8 cellular contexts compared by ENCODE assay signal in the genomic region with DNA sequence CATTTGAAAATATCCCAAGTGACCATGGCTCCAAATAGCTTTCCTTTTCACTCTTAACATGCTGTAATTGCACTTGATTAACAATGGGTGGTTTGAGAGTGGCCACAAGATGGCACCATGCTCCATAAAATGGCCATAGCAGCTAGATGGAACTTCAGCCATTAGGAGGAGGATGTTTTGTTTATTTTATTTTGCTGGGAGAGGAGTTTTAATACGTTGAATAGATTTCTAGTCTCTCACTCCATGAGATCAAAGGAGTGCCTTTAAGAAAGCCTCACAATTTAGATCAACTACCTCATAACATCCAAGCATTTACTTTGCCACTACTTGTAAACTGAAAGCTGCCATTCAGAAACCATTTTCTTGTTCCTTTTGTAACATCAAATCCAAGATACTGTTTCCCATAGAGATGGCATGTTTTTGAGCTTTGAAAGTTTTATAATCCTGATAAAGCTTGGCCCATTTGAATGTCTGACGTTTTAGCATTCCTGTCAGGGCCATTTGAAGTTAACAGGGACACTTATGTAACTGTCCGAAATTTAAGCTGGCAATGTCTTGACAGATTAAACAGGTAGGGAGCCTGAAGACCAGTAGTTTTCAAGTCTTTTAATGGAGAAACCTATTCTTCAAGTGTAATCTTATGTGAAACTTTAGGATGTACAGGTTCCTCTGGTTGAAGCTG. TPM values are rescaled to one million over a fixed set of nuclear protein-coding genes. Genes with fewer than 3 reads are reported as not detected.
DNase-seq lines count a peak whose midpoint lies in the region; ATAC-seq and TF ChIP-seq lines count a peak whose summit lies in the region.

No MANE protein-coding gene starts in this region.

- ATAC-seq in GM18502 (IDR thresholded peaks at IDR 0.05; ENCODE audit: poor library complexity, unreplicated experiment) (no peak), GM21390 (IDR thresholded peaks at IDR 0.05; ENCODE audit: unreplicated experiment) (no peak)

- H3K9me3 ChIP-seq in MG63, result no peaks in the 10 kb centered on the region

- peaks cover 32% of the 10 kb centered on the region for H3K4me1 Mint-ChIP-seq in activated naive CD8-positive, alpha-beta T cell treated with anti-CD3 and anti-CD28 coated beads for 36 hours
- peaks cover 4% of the 10 kb centered on the region for H3K4me1 Mint-ChIP-seq in glutamatergic neuron (ENCODE audit: low read depth, unreplicated experiment)
- H3K4me1 Mint-ChIP-seq in progenitor cell of endocrine pancreas (ENCODE audit: low read depth), result peaks cover 8% of the 10 kb centered on the region

- TF ChIP-seq CTCF in glutamatergic neuron (IDR thresholded peaks at IDR 0.05; ENCODE audit: partially characterized antibody, unreplicated experiment) (peak; percentile 68), progenitor cell of endocrine pancreas (IDR thresholded peaks at IDR 0.05; ENCODE audit: unreplicated experiment) (peak; percentile 89)

- H3K9me3 Mint-ChIP-seq in activated naive CD8-positive, alpha-beta T cell treated with anti-CD3 and anti-CD28 coated beads for 36 hours, result no peaks in the 10 kb centered on the region
- H3K9me3 Mint-ChIP-seq in glutamatergic neuron (ENCODE audit: unreplicated experiment) (peaks cover 5% of the 10 kb centered on the region), progenitor cell of endocrine pancreas (ENCODE audit: low read depth) (no peaks in the 10 kb centered on the region)

- peak overlapping the region; percentile 1 for H3K27ac Mint-ChIP-seq in activated naive CD8-positive, alpha-beta T cell treated with anti-CD3 and anti-CD28 coated beads for 36 hours
- no peak overlapping the region for H3K27ac Mint-ChIP-seq in glutamatergic neuron (ENCODE audit: unreplicated experiment)
- peak overlapping the region; percentile 82 for H3K27ac Mint-ChIP-seq in progenitor cell of endocrine pancreas

- no peaks in the 10 kb centered on the region for H3K27me3 Mint-ChIP-seq in activated naive CD8-positive, alpha-beta T cell treated with anti-CD3 and anti-CD28 coated beads for 36 hours
- peaks cover 8% of the 10 kb centered on the region for H3K27me3 Mint-ChIP-seq in glutamatergic neuron (ENCODE audit: unreplicated experiment)
- H3K27me3 Mint-ChIP-seq in progenitor cell of endocrine pancreas, result no peaks in the 10 kb centered on the region

- no peak overlapping the region for H3K4me3 ChIP-seq in MG63

- H3K36me3 ChIP-seq in MG63, result peaks cover 52% of the 10 kb centered on the region

- H3K4me3 Mint-ChIP-seq in activated naive CD8-positive, alpha-beta T cell treated with anti-CD3 and anti-CD28 coated beads for 36 hours, result no peak overlapping the region
- H3K4me3 Mint-ChIP-seq in glutamatergic neuron (ENCODE audit: unreplicated experiment) (no peak overlapping the region), progenitor cell of endocrine pancreas (ENCODE audit: low read depth) (no peak overlapping the region)

- H3K36me3 Mint-ChIP-seq in activated naive CD8-positive, alpha-beta T cell treated with anti-CD3 and anti-CD28 coated beads for 36 hours, result peaks cover 54% of the 10 kb centered on the region
- H3K36me3 Mint-ChIP-seq in glutamatergic neuron (ENCODE audit: unreplicated experiment), result no peaks in the 10 kb centered on the region
- peaks cover 12% of the 10 kb centered on the region for H3K36me3 Mint-ChIP-seq in progenitor cell of endocrine pancreas (ENCODE audit: insufficient read depth)

- DNase-seq in DMS53 (lab: John Stamatoyannopoulos, UW), result peak; percentile 88
- peak; percentile 54 for DNase-seq in MG63
- peak; percentile 61 to 73 for DNase-seq in SHP77 (lab: John Stamatoyannopoulos, UW)
- peak; percentile 47 for DNase-seq in activated naive CD8-positive, alpha-beta T cell treated with anti-CD3 and anti-CD28 coated beads for 36 hours
- DNase-seq in glutamatergic neuron, result peak; percentile 77
- no peak for DNase-seq in progenitor cell of endocrine pancreas (ENCODE audit: low spot score, unreplicated experiment)

- H3K27me3 ChIP-seq in MG63, result no peaks in the 10 kb centered on the region

RNA-seq across cellular contexts. Expression of gene FEN1, which starts 4.7 kb away (rescaled TPM):
- total RNA-seq in MG63 (2014; rRNA removed; shearing (Covaris generic); ENCODE audit: low replicate concordance), result 80.9 and 85.7 TPM in 2 replicates
- 100 to 1,000 TPM; 135 to 140 TPM for total RNA-seq in activated naive CD8-positive, alpha-beta T cell treated with anti-CD3 and anti-CD28 coated beads for 36 hours
- total RNA-seq in glutamatergic neuron (ENCODE audit: unreplicated experiment), result 15.2 TPM
- 34.4 and 36.6 TPM in 2 replicates for total RNA-seq in progenitor cell of endocrine pancreas

RNA-seq across cellular contexts. Expression of gene TMEM258, which starts 5.0 kb away (rescaled TPM):
- total RNA-seq in MG63 (2014; rRNA removed; shearing (Covaris generic); ENCODE audit: low replicate concordance), result 61.8 and 88.7 TPM in 2 replicates
- total RNA-seq in activated naive CD8-positive, alpha-beta T cell treated with anti-CD3 and anti-CD28 coated beads for 36 hours, result 100 to 1,000 TPM; 143 TPM
- total RNA-seq in glutamatergic neuron (ENCODE audit: unreplicated experiment) (82.7 TPM), progenitor cell of endocrine pancreas (175 and 185 TPM in 2 replicates)

RNA-seq across cellular contexts. Expression of gene FADS1, which starts 19.4 kb away (rescaled TPM):
- 25.4 and 28.3 TPM in 2 replicates for total RNA-seq in MG63 (2014; rRNA removed; shearing (Covaris generic); ENCODE audit: low replicate concordance)
- total RNA-seq in activated naive CD8-positive, alpha-beta T cell treated with anti-CD3 and anti-CD28 coated beads for 36 hours, result 10 to 100 TPM; 18.1 to 18.2 TPM
- total RNA-seq in glutamatergic neuron (ENCODE audit: unreplicated experiment), result 155 TPM
- total RNA-seq in progenitor cell of endocrine pancreas, result 114 and 121 TPM in 2 replicates

RNA-seq across cellular contexts. Expression of gene FADS2, which starts 30.7 kb away (rescaled TPM):
- total RNA-seq in MG63 (2014; rRNA removed; shearing (Covaris generic); ENCODE audit: low replicate concordance), result 8.1 and 22.6 TPM in 2 replicates
- 10 to 100 TPM; 65.4 to 65.6 TPM for total RNA-seq in activated naive CD8-positive, alpha-beta T cell treated with anti-CD3 and anti-CD28 coated beads for 36 hours
- total RNA-seq in glutamatergic neuron (ENCODE audit: unreplicated experiment) (701 TPM), progenitor cell of endocrine pancreas (399 and 402 TPM in 2 replicates)

RNA-seq across cellular contexts. Expression of gene MYRF, which starts 45.0 kb away (rescaled TPM):
- 0.23 and 1.9 TPM in 2 replicates for total RNA-seq in MG63 (2014; rRNA removed; shearing (Covaris generic); ENCODE audit: low replicate concordance)
- under 1 TPM; 0.68 to 0.70 TPM for total RNA-seq in activated naive CD8-positive, alpha-beta T cell treated with anti-CD3 and anti-CD28 coated beads for 36 hours
- total RNA-seq in glutamatergic neuron (ENCODE audit: unreplicated experiment) (0.29 TPM), progenitor cell of endocrine pancreas (117 and 128 TPM in 2 replicates)
